ENCODE assay signal across 16 cellular contexts in the genomic region with DNA sequence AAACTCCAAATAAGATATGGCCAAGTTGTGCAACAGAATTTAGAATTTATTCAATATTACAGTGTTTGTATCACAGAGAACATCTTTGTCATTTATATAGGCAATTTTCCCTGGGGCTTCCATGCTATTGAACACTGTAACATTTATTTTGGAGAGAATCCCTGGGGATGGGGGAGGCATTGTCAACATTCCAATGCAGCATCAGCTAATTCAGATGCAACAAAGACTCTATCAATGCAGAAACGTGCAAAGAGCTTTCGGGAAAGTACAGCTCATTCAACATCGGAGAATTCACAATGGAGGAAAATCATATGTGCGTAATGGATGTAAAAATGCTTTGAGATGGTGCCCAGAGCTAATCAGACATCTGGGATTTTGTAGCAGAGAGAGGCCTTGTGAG.
"Had no signal": no experiment of that assay in that cellular context is flagged by ENCODE, and none has a peak within 500 bp of the region (broad histone marks: within the 10 kb centered on the region; RNA-seq: fewer than 3 reads in every experiment).

No MANE protein-coding gene starts in this region.

- H3K27ac ChIP-seq: cardiac muscle cell, gastrocnemius medialis, parathyroid adenoma, sigmoid colon, spleen, thyroid gland, WERI-Rb-1 had no signal

- H3K9me3 ChIP-seq: gastrocnemius medialis, sigmoid colon, spleen, thyroid gland had no signal

- H3K36me3 ChIP-seq: cardiac muscle cell, gastrocnemius medialis, sigmoid colon, spleen, thyroid gland, WERI-Rb-1 had no signal

- H3K27me3 ChIP-seq: cardiac muscle cell, thyroid gland had no signal

- H3K4me1 ChIP-seq: gastrocnemius medialis, parathyroid adenoma, sigmoid colon, spleen, thyroid gland had no signal

- DNase-seq: activated CD4-positive, alpha-beta T cell treated with anti-CD3 and anti-CD28 coated beads, Interleukin-2, amount 50 U/mL, for 4 hours; dermis blood vessel endothelial cell; gastrocnemius medialis; head of caudate nucleus; kidney glomerular epithelial cell; left ventricle myocardium superior; naive thymus-derived CD8-positive, alpha-beta T cell; sigmoid colon; spleen; stimulated activated naive B cell treated with anti-CD40 and anti-IgM and Interleukin-4, amounts not matched to agents 10 μg/mL and 1 μg/mL and 100 μg/mL, for 72 hours; SW 1271; T-helper 2 cell; thyroid gland; WERI-Rb-1 had no signal

- H3K9ac ChIP-seq: parathyroid adenoma had no signal

- ATAC-seq: gastrocnemius medialis; left ventricle myocardium superior; naive thymus-derived CD8-positive, alpha-beta T cell; stimulated activated naive B cell treated with anti-CD40 and anti-IgM and Interleukin-4, amounts not matched to agents 10 μg/mL and 1 μg/mL and 100 μg/mL, for 72 hours had no signal

- H3K4me3 ChIP-seq: cardiac muscle cell, gastrocnemius medialis, sigmoid colon, spleen, thyroid gland had no signal

- H2AFZ ChIP-seq: parathyroid adenoma had no signal
